In the genomic region with DNA sequence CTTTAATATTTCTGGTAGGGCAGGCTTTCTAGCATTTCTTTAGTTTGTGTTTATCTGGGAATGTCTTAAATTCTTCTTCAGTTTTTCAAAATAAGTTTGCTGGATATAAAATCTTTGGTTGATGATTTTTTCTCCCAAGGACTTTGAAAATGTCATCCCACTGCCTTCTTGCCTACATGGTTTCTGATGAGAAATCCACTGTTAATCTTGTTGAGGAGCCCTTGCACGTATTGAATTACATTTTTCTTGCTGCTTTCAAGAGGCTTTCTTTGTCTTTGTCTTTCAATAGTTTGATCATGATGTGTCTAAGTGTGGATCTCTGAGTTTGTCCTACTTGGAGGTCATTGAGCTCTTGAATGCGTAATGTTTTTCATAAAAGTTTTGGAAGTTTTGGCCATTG, we compare ENCODE assay signal across 24 cellular contexts.
DNase-seq lines count a peak whose midpoint lies in the region; ATAC-seq, FAIRE-seq and TF ChIP-seq lines count a peak whose summit lies in the region.
"Had no signal": no experiment of that assay in that cellular context is flagged by ENCODE, and none has a peak within 500 bp of the region (broad histone marks: within the 10 kb centered on the region; RNA-seq: fewer than 3 reads in every experiment).

No MANE protein-coding gene starts in this region.

- H3K36me3 ChIP-seq in HepG2 (replicated peaks in 1 of 2; ENCODE audit: control insufficient read depth in 1 of 2, insufficient read depth in 2 of 2, low read length in 2 of 2) (no peaks in the 10 kb centered on the region), right lobe of liver (no peaks in the 10 kb centered on the region), adipocyte (ENCODE audit: control insufficient read depth, insufficient read depth, low read length, severe bottlenecking) (no peaks in the 10 kb centered on the region)

- no peak for ATAC-seq in HepG2
- no peak for ATAC-seq in right lobe of liver
- ATAC-seq: CD8-positive, alpha-beta T cell had no signal

- no TSS peak for BruUV-seq in HepG2 (replicated peaks; lab: Mats Ljungman, UMichigan)

- no peak for TF ChIP-seq POLR2A in HepG2 (IDR thresholded peaks at IDR 0.05; ENCODE audit: insufficient read depth in 1 of 2, low read depth in 2 of 2, low read length in 2 of 2)
- TF ChIP-seq POLR2A in right lobe of liver (IDR thresholded peaks at IDR 0.05), result no peak

- TF ChIP-seq RAD21 in HepG2 (CRISPR knock-in tag; IDR thresholded peaks at IDR 0.05), result no peak

- H3K27me3 ChIP-seq in HepG2 (ENCODE audit: control insufficient read depth in 1 of 2, insufficient read depth in 2 of 2, low read length in 2 of 2), result no peaks in the 10 kb centered on the region
- no peaks in the 10 kb centered on the region for H3K27me3 ChIP-seq in right lobe of liver
- no peaks in the 10 kb centered on the region for H3K27me3 ChIP-seq in adipocyte (replicated peaks; ENCODE audit: control insufficient read depth, insufficient read depth, low read length)
- H3K27me3 ChIP-seq: BLaER1 treated with 17β-estradiol and CSF1 and Interleukin-3, amounts not matched to agents 10 nM and 100 nM had no signal

- POLR2A ChIA-PET in HepG2 (lab: Yijun Ruan, JAX), result no interaction called here

- CTCF ChIA-PET in HepG2 (lab: Yijun Ruan, JAX; ENCODE audit: low intra/inter-chr PET ratio, low total read pairs), result no interaction called here

- H3K9me3 ChIP-seq in HepG2 (ENCODE audit: low read length) (peaks cover 14% of the 10 kb centered on the region), right lobe of liver (peaks cover 0 to 7% (median 0%) of the 10 kb centered on the region in 4 donors), adipocyte (ENCODE audit: control insufficient read depth, low read length) (peaks cover 28% of the 10 kb centered on the region)

- H3K9ac ChIP-seq in HepG2 (ENCODE audit: insufficient read depth, low read depth, low read length) (no peak overlapping the region), adipocyte (ENCODE audit: low read length) (no peak overlapping the region)
- H3K9ac ChIP-seq: BLaER1 treated with 17β-estradiol and CSF1 and Interleukin-3, amounts not matched to agents 10 nM and 100 nM had no signal

- H4K20me1 ChIP-seq in HepG2 (ENCODE audit: insufficient read depth, low read length), result no peaks in the 10 kb centered on the region
- H4K20me1 ChIP-seq: BLaER1 treated with 17β-estradiol and CSF1 and Interleukin-3, amounts not matched to agents 10 nM and 100 nM had no signal

- H3K79me2 ChIP-seq in HepG2 (ENCODE audit: insufficient read depth, low read length), result no peaks in the 10 kb centered on the region

- H3K4me1 ChIP-seq in HepG2 (ENCODE audit: insufficient read depth, low read length) (peaks cover 34% of the 10 kb centered on the region), right lobe of liver (no peaks in the 10 kb centered on the region), adipocyte (ENCODE audit: control insufficient read depth, insufficient read depth, low read length) (peaks cover 3% of the 10 kb centered on the region)
- H3K4me1 ChIP-seq: BLaER1 treated with 17β-estradiol and CSF1 and Interleukin-3, amounts not matched to agents 10 nM and 100 nM had no signal

- DNase-seq in HepG2 (ENCODE audit: low spot score) (no peak), right lobe of liver (no peak), adipocyte (ENCODE audit: low read depth) (no peak), DMS 273 (lab: John Stamatoyannopoulos, UW; ENCODE audit: unreplicated experiment) (no peak), Ammon's horn (ENCODE audit: low spot score) (no peak)
- DNase-seq: 8988T; ACHN; Caco-2; Calu3; CD4-positive, alpha-beta T cell; CD8-positive, alpha-beta T cell; DMS 273 treated with DMSO at 0.1 percent for 48 hours; DMS153; DMS53; DMS79; DND-41; EL; GDM1 had no signal

- in situ Hi-C loops in HepG2 (cut with HindIII; ENCODE audit: extremely low pct_ligation_motif_present, low pct_unique_long_range_greater_than_20kb), result no loop called here

- no peak overlapping the region for H3K4me3 ChIP-seq in HepG2 (replicated peaks in 1 of 3; ENCODE audit: insufficient read depth in 1 of 3, low read depth in 2 of 3, low read length in 3 of 3)
- no peak overlapping the region for H3K4me3 ChIP-seq in right lobe of liver
- H3K4me3 ChIP-seq in adipocyte (ENCODE audit: low read length), result peak overlapping the region; percentile 56
- H3K4me3 ChIP-seq: BLaER1 treated with 17β-estradiol and CSF1 and Interleukin-3, amounts not matched to agents 10 nM and 100 nM had no signal

- intact Hi-C loops in HepG2 (cut with micrococcal nuclease; ENCODE audit: unreplicated experiment), result no loop called here
- intact Hi-C loops in right lobe of liver (cut with DNase I), result no loop called here

- 97% methylated on average over 2 of the region's 2 CpGs for WGBS in HepG2 (ENCODE audit: low lambda C conversion rate)
- WGBS in right lobe of liver (ENCODE audit: insufficient coverage, low coverage, low lambda C conversion rate, missing lambda C conversion rate), result 97% methylated on average over 2 of the region's 2 CpGs

- no peak overlapping the region for H3K27ac ChIP-seq in HepG2 (ENCODE audit: extremely low read length, insufficient read depth, low read length)
- H3K27ac ChIP-seq in right lobe of liver, result no peak overlapping the region
- H3K27ac ChIP-seq: BLaER1 treated with 17β-estradiol and CSF1 and Interleukin-3, amounts not matched to agents 10 nM and 100 nM; C4-2B had no signal

- no peak for TF ChIP-seq EP300 in HepG2 (IDR thresholded peaks at IDR 0.05; ENCODE audit: low read depth in 2 of 2, low read length in 2 of 2)
- TF ChIP-seq EP300 in HepG2 (CRISPR knock-in tag; IDR thresholded peaks at IDR 0.05; ENCODE audit: borderline replicate concordance), result no peak

- H2AFZ ChIP-seq in HepG2 (ENCODE audit: low read length), result no peak overlapping the region

- no peak overlapping the region for H3K4me2 ChIP-seq in HepG2 (ENCODE audit: low read depth, low read length)
- H3K4me2 ChIP-seq: BLaER1 treated with 17β-estradiol and CSF1 and Interleukin-3, amounts not matched to agents 10 nM and 100 nM had no signal

- TF ChIP-seq CTCF in HepG2 (CRISPR knock-in tag; IDR thresholded peaks at IDR 0.05) (no peak), right lobe of liver (IDR thresholded peaks at IDR 0.05) (no peak)

- no peak for FAIRE-seq in HepG2 (lab: Jason Lieb, UNC)
- FAIRE-seq: A204.1, D721Med, GM12891, GM19239 had no signal

TF ChIP-seq in HepG2, 621 proteins besides CTCF, POLR2A, EP300 and RAD21:
- no peak for TF ChIP-seq PAWR (CRISPR knock-in tag; IDR thresholded peaks at IDR 0.05; ENCODE audit: borderline replicate concordance)
- TF ChIP-seq, protein P1, sequence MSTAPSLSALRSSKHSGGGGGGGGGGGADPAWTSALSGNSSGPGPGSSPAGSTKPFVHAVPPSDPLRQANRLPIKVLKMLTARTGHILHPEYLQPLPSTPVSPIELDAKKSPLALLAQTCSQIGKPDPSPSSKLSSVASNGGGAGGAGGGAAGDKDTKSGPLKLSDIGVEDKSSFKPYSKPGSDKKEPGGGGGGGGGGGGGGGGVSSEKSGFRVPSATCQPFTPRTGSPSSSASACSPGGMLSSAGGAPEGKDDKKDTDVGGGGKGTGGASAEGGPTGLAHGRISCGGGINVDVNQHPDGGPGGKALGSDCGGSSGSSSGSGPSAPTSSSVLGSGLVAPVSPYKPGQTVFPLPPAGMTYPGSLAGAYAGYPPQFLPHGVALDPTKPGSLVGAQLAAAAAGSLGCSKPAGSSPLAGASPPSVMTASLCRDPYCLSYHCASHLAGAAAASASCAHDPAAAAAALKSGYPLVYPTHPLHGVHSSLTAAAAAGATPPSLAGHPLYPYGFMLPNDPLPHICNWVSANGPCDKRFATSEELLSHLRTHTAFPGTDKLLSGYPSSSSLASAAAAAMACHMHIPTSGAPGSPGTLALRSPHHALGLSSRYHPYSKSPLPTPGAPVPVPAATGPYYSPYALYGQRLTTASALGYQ (CRISPR knock-in tag; IDR thresholded peaks at IDR 0.05), result no peak
- TF ChIP-seq ZNF317 (CRISPR knock-in tag; IDR thresholded peaks at IDR 0.05), result peak; percentile 96
